Comparison of ENCODE assay signal across 15 cellular contexts in genomic region chr2:212811946-212812345, GRCh38.
DNase-seq lines count a peak whose midpoint lies in the region; ATAC-seq lines count a peak whose summit lies in the region.
"Had no signal": no experiment of that assay in that cellular context is flagged by ENCODE, and none has a peak within 500 bp of the region (broad histone marks: within the 10 kb centered on the region; RNA-seq: fewer than 3 reads in every experiment).

No MANE protein-coding gene starts in this region.

- H3K9me3 Mint-ChIP-seq in activated T-helper 1 cell treated with anti-CD3 and anti-CD28 coated beads, Interleukin-12 subunit alpha, Interleukin-12 subunit beta, Interleukin-2, Interleukin-4 antibody, amounts not matched to agents 30 ng/mL and 10 ng/mL and 1 ng/mL, durations not matched to agents 14 hours and 24 hours and 36 hours = no peaks in the 10 kb centered on the region
- H3K9me3 Mint-ChIP-seq: CD4-positive, alpha-beta memory T cell had no signal

- H3K4me3 ChIP-seq in mesendoderm (ENCODE audit: low read length) = no peak overlapping the region
- H3K4me3 ChIP-seq: Peyer's patch had no signal

- WGBS in mesendoderm (ENCODE audit: extremely low coverage, insufficient coverage, low lambda C conversion rate) = no CpG with 5 or more reads among the region's 1 CpG

- intact Hi-C loops in activated T-helper 1 cell treated with anti-CD3 and anti-CD28 coated beads, Interleukin-12 subunit alpha, Interleukin-12 subunit beta, Interleukin-2, Interleukin-4 antibody, amounts not matched to agents 30 ng/mL and 10 ng/mL and 1 ng/mL, durations not matched to agents 14 hours and 24 hours and 36 hours (cut with micrococcal nuclease) = no loop called here

- H3K4me3 Mint-ChIP-seq in activated T-helper 1 cell treated with anti-CD3 and anti-CD28 coated beads, Interleukin-12 subunit alpha, Interleukin-12 subunit beta, Interleukin-2, Interleukin-4 antibody, amounts not matched to agents 30 ng/mL and 10 ng/mL and 1 ng/mL, durations not matched to agents 14 hours and 24 hours and 36 hours = no peak overlapping the region
- no peak overlapping the region for H3K4me3 Mint-ChIP-seq in T-helper 17 cell
- H3K4me3 Mint-ChIP-seq: CD4-positive, alpha-beta memory T cell had no signal

- H2BK15ac ChIP-seq in mesendoderm (replicated peaks; ENCODE audit: low read depth) = no peak overlapping the region

- no peak overlapping the region for H3K56ac ChIP-seq in mesendoderm (ENCODE audit: low read length)

- no peak overlapping the region for H3K23ac ChIP-seq in mesendoderm (ENCODE audit: low read length)

- H2AK5ac ChIP-seq in mesendoderm (ENCODE audit: low read length) = no peak overlapping the region

- H3K27me3 ChIP-seq in mesendoderm (ENCODE audit: insufficient read depth, low read length, poor library complexity) = no peaks in the 10 kb centered on the region
- H3K27me3 ChIP-seq: Peyer's patch had no signal

- no peak overlapping the region for H2BK5ac ChIP-seq in mesendoderm (ENCODE audit: low read length)

- peaks cover 6% of the 10 kb centered on the region for H3K4me1 Mint-ChIP-seq in activated T-helper 1 cell treated with anti-CD3 and anti-CD28 coated beads, Interleukin-12 subunit alpha, Interleukin-12 subunit beta, Interleukin-2, Interleukin-4 antibody, amounts not matched to agents 30 ng/mL and 10 ng/mL and 1 ng/mL, durations not matched to agents 14 hours and 24 hours and 36 hours (ENCODE audit: low read depth)
- H3K4me1 Mint-ChIP-seq in T-helper 17 cell = peaks cover 3% of the 10 kb centered on the region

- no peak overlapping the region for H3K4me2 ChIP-seq in mesendoderm (ENCODE audit: low read length)

- ATAC-seq in HG03520 (IDR thresholded peaks at IDR 0.05; ENCODE audit: unreplicated experiment) (no peak), T-helper 17 cell (no peak)

- H3K36me3 ChIP-seq in mesendoderm (ENCODE audit: control insufficient read depth, insufficient read depth, low read length) = no peaks in the 10 kb centered on the region
- H3K36me3 ChIP-seq: Peyer's patch had no signal

- no peak overlapping the region for H3K27ac Mint-ChIP-seq in activated T-helper 1 cell treated with anti-CD3 and anti-CD28 coated beads, Interleukin-12 subunit alpha, Interleukin-12 subunit beta, Interleukin-2, Interleukin-4 antibody, amounts not matched to agents 30 ng/mL and 10 ng/mL and 1 ng/mL, durations not matched to agents 14 hours and 24 hours and 36 hours
- H3K27ac Mint-ChIP-seq in T-helper 17 cell = no peak overlapping the region
- H3K27ac Mint-ChIP-seq: CD4-positive, alpha-beta memory T cell had no signal

- H3K79me2 ChIP-seq in mesendoderm (ENCODE audit: control insufficient read depth, insufficient read depth, low read length) = no peaks in the 10 kb centered on the region

- no peak overlapping the region for H3K27ac ChIP-seq in mesendoderm (ENCODE audit: low read depth, low read length)
- H3K27ac ChIP-seq: Peyer's patch had no signal

- H4K5ac ChIP-seq in mesendoderm (ENCODE audit: low read length) = no peak overlapping the region

- no peak overlapping the region for H3K9ac ChIP-seq in mesendoderm (ENCODE audit: low read length)

- H3K36me3 Mint-ChIP-seq in activated T-helper 1 cell treated with anti-CD3 and anti-CD28 coated beads, Interleukin-12 subunit alpha, Interleukin-12 subunit beta, Interleukin-2, Interleukin-4 antibody, amounts not matched to agents 30 ng/mL and 10 ng/mL and 1 ng/mL, durations not matched to agents 14 hours and 24 hours and 36 hours (ENCODE audit: low read depth) = no peaks in the 10 kb centered on the region
- H3K36me3 Mint-ChIP-seq in T-helper 17 cell (ENCODE audit: low read depth) = no peaks in the 10 kb centered on the region
- H3K36me3 Mint-ChIP-seq: CD4-positive, alpha-beta memory T cell had no signal

- H4K8ac ChIP-seq in mesendoderm (ENCODE audit: low read depth, low read length) = no peak overlapping the region

- no peak overlapping the region for H3K4ac ChIP-seq in mesendoderm (ENCODE audit: low read depth, low read length)

- H3K27me3 Mint-ChIP-seq in activated T-helper 1 cell treated with anti-CD3 and anti-CD28 coated beads, Interleukin-12 subunit alpha, Interleukin-12 subunit beta, Interleukin-2, Interleukin-4 antibody, amounts not matched to agents 30 ng/mL and 10 ng/mL and 1 ng/mL, durations not matched to agents 14 hours and 24 hours and 36 hours (ENCODE audit: insufficient read depth) = peaks cover 4% of the 10 kb centered on the region
- H3K27me3 Mint-ChIP-seq in T-helper 17 cell = no peaks in the 10 kb centered on the region
- H3K27me3 Mint-ChIP-seq: CD4-positive, alpha-beta memory T cell had no signal

- H3K18ac ChIP-seq in mesendoderm (ENCODE audit: low read length) = no peak overlapping the region

- DNase-seq in NCI-H82 (lab: John Stamatoyannopoulos, UW) = peak; percentile 30
- no peak for DNase-seq in NCI-H82 treated with DMSO at 0.1 percent for 48 hours (lab: John Stamatoyannopoulos, UW; ENCODE audit: unreplicated experiment)
- DNase-seq in astrocyte of the hippocampus (ENCODE audit: low read depth, low spot score) = peak; percentile 16
- DNase-seq in mesendoderm = peak; percentile 6
- DNase-seq in NCI-H1092 treated with DMSO at 0.1 percent for 48 hours (lab: John Stamatoyannopoulos, UW) = no peak
- no peak for DNase-seq in activated T-helper 1 cell treated with anti-CD3 and anti-CD28 coated beads, Interleukin-12 subunit alpha, Interleukin-12 subunit beta, Interleukin-2, Interleukin-4 antibody, amounts not matched to agents 30 ng/mL and 10 ng/mL and 1 ng/mL, durations not matched to agents 14 hours and 24 hours and 36 hours (ENCODE audit: low spot score)
- DNase-seq in T-helper 17 cell = no peak
- DNase-seq: Calu3; CD4-positive, alpha-beta memory T cell; DMS53; NCI-H1930; NCI-H2171 treated with DMSO at 0.1 percent for 48 hours; Peyer's patch; Right ventricle myocardium superior had no signal

- no peak overlapping the region for H2BK120ac ChIP-seq in mesendoderm (ENCODE audit: low read depth, low read length)

- no peaks in the 10 kb centered on the region for H3K9me3 ChIP-seq in T-helper 17 cell (ENCODE audit: control insufficient read depth, low read length, poor library complexity, severe bottlenecking)
- H3K9me3 ChIP-seq: Peyer's patch had no signal

- H3K4me1 ChIP-seq in mesendoderm (ENCODE audit: control insufficient read depth, low read depth, low read length) = no peaks in the 10 kb centered on the region
- H3K4me1 ChIP-seq: Peyer's patch had no signal

- no peaks in the 10 kb centered on the region for H3K79me1 ChIP-seq in mesendoderm (ENCODE audit: low read length)

Comparison
In these comparisons a context has a peak if more than half of its experiments do, and no peak if none do; other contexts are left out.
1. DNase-seq: peak in NCI-H82 (single experiment), astrocyte of the hippocampus (single experiment) and mesendoderm (single experiment); none in NCI-H82 treated with DMSO at 0.1 percent for 48 hours (single experiment), NCI-H1092 treated with DMSO at 0.1 percent for 48 hours (single experiment), activated T-helper 1 cell treated with anti-CD3 and anti-CD28 coated beads, Interleukin-12 subunit alpha, Interleukin-12 subunit beta, Interleukin-2, Interleukin-4 antibody, amounts not matched to agents 30 ng/mL and 10 ng/mL and 1 ng/mL, durations not matched to agents 14 hours and 24 hours and 36 hours (single experiment) and T-helper 17 cell (0 of 3).